34 cellular contexts compared by ENCODE assay signal in the genomic region with DNA sequence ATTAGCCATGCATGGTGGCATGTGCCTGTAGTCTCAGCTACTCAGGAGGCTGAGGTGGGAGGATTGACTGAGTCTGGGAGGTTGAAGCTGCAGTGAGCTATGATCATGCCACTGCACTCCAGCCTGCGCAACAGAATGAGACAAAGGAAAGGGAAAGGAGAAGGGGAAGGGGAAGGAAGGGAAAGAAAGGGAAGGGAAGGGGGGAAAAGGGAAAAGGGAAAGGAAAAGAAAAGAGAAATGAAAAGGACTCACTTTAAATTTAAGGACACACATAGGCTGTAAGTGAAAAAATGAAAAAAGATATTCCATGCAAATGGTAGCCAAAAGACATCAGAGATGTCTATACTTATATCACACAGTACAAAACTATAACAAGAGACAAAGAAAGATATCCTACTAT.
"Had no signal": no experiment of that assay in that cellular context is flagged by ENCODE, and none has a peak within 500 bp of the region (broad histone marks: within the 10 kb centered on the region; RNA-seq: fewer than 3 reads in every experiment).

No MANE protein-coding gene starts in this region.

- H3K4me3 ChIP-seq: MG63 had no signal

- H3K36me3 ChIP-seq: MG63 had no signal

- DNase-seq: Karpas-422, Kasumi-1, MG63, MM.1S, MV-4-11, NCI-H1048, NCI-H1092, NCI-H1092 treated with DMSO at 0.1 percent for 48 hours, NCI-H1105, NCI-H1105 treated with DMSO at 0.1 percent for 48 hours, NCI-H1417, NCI-H1417 treated with DMSO at 0.1 percent for 48 hours, NCI-H1436, NCI-H1436 treated with DMSO at 0.1 percent for 48 hours, NCI-H146, NCI-H1694, NCI-H1694 treated with DMSO at 0.1 percent for 48 hours, NCI-H187, NCI-H187 treated with DMSO at 0.1 percent for 48 hours, NCI-H1930, NCI-H2029, NCI-H2029 treated with DMSO at 0.1 percent for 48 hours, NCI-H2081, NCI-H2081 treated with DMSO at 0.1 percent for 48 hours, NCI-H2107, NCI-H2171, NCI-H2171 treated with DMSO at 0.1 percent for 48 hours, NCI-H2227 treated with DMSO at 0.1 percent for 48 hours, NCI-H226, NCI-H345, NCI-H446, NCI-H446 treated with DMSO at 0.1 percent for 48 hours, NCI-H510A, NCI-H510A treated with DMSO at 0.1 percent for 48 hours had no signal
